ENCODE assay signal across 12 cellular contexts in the genomic region with DNA sequence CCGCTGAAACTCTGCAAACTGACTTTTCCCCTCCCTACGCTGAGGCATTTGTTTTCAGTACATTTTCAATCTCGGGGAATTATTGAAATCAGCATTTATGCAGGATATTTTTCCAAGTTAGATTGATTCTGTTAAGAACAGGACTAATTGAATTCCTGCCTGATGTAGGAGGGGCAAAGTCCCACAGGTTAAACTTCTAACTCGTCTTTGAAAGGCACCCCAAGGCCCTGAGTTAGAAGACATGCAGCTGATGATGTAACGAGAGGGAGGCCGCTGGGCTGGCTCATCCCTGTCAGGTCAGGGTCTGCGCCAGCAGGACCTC.
A peak's percentile ranks its signal among the peaks of the same experiment; 100 is the strongest.
DNase-seq lines count a peak whose midpoint lies in the region; ATAC-seq and TF ChIP-seq lines count a peak whose summit lies in the region.
"Had no signal": no experiment of that assay in that cellular context is flagged by ENCODE, and none has a peak within 500 bp of the region (broad histone marks: within the 10 kb centered on the region; RNA-seq: fewer than 3 reads in every experiment).

No MANE protein-coding gene starts in this region.

- peaks cover 53% of the 10 kb centered on the region for H3K36me3 Mint-ChIP-seq in natural killer cell treated with Interleukin-12 subunit alpha and Interleukin-12 subunit beta and Interleukin-15 and Interleukin-18, amount 100 ng/mL, for 72 hours
- H3K36me3 Mint-ChIP-seq in natural killer cell (peaks cover 31% of the 10 kb centered on the region), T-cell (peaks cover 59% of the 10 kb centered on the region), immature natural killer cell (peaks cover 16 to 65% (median 41%) of the 10 kb centered on the region in 3 donors), endothelial cell (ENCODE audit: low read depth, unreplicated experiment) (no peaks in the 10 kb centered on the region)

- CTCF ChIA-PET in T-cell (lab: Charles Lee), result interaction anchor here (0.6 to 4.3 kb wide), 12 partner anchors 26 to 1928 kb away, joined by 3 to 33 read pairs (median 4); no protein-coding TSS in a partner anchor

- intact Hi-C loops in natural killer cell (cut with micrococcal nuclease), result loop anchor here (1.0 kb wide), 1 partner anchor 158 kb away; no protein-coding TSS in a partner anchor

- no peak for DNase-seq in natural killer cell treated with Interleukin-12 subunit alpha and Interleukin-12 subunit beta and Interleukin-15 and Interleukin-18, amount 100 ng/mL, for 72 hours (ENCODE audit: low spot score)
- no peak for DNase-seq in natural killer cell
- DNase-seq in T-cell, result no peak
- DNase-seq in immature natural killer cell, result no peak
- no peak for DNase-seq in GDM1 (lab: John Stamatoyannopoulos, UW)
- DNase-seq in endothelial cell (ENCODE audit: low spot score), result no peak
- DNase-seq: DMS153, GOT3 had no signal

- peaks cover 61 to 85% of the 10 kb centered on the region in 2 donors for H3K4me1 Mint-ChIP-seq in natural killer cell treated with Interleukin-12 subunit alpha and Interleukin-12 subunit beta and Interleukin-15 and Interleukin-18, amount 100 ng/mL, for 72 hours (ENCODE audit: low read depth in 2 of 2)
- H3K4me1 Mint-ChIP-seq in natural killer cell, result peaks cover 65 to 86% of the 10 kb centered on the region in 2 donors
- peaks cover 46 to 73% (median 67%) of the 10 kb centered on the region in 3 donors for H3K4me1 Mint-ChIP-seq in T-cell
- peaks cover 70 to 96% of the 10 kb centered on the region in 2 donors for H3K4me1 Mint-ChIP-seq in immature natural killer cell
- peaks cover 9% of the 10 kb centered on the region for H3K4me1 Mint-ChIP-seq in endothelial cell (ENCODE audit: unreplicated experiment)

- no peaks in the 10 kb centered on the region for H3K9me3 Mint-ChIP-seq in natural killer cell treated with Interleukin-12 subunit alpha and Interleukin-12 subunit beta and Interleukin-15 and Interleukin-18, amount 100 ng/mL, for 72 hours
- H3K9me3 Mint-ChIP-seq in natural killer cell, result no peaks in the 10 kb centered on the region
- no peaks in the 10 kb centered on the region for H3K9me3 Mint-ChIP-seq in T-cell
- H3K9me3 Mint-ChIP-seq in immature natural killer cell, result no peaks in the 10 kb centered on the region
- H3K9me3 Mint-ChIP-seq in endothelial cell (ENCODE audit: unreplicated experiment), result no peaks in the 10 kb centered on the region
- H3K9me3 Mint-ChIP-seq: activated CD4-positive, alpha-beta T cell treated with anti-CD3 and anti-CD28 coated beads, Interleukin-2, amount 10 ng/mL, durations not matched to agents 24 days and 14 days; T-helper 2 cell treated with Interferon-gamma antibody and Interleukin-4, amounts not matched to agents 5 μg/mL and 100 μg/mL, for 36 hours had no signal

- H3K4me3 Mint-ChIP-seq in natural killer cell treated with Interleukin-12 subunit alpha and Interleukin-12 subunit beta and Interleukin-15 and Interleukin-18, amount 100 ng/mL, for 72 hours, result peak overlapping the region; percentile 53
- no peak overlapping the region for H3K4me3 Mint-ChIP-seq in natural killer cell
- no peak overlapping the region for H3K4me3 Mint-ChIP-seq in T-cell
- H3K4me3 Mint-ChIP-seq in immature natural killer cell, result peak overlapping the region in 3 of 5 donors; percentile 17 to 60 (median 19)
- H3K4me3 Mint-ChIP-seq in endothelial cell (ENCODE audit: unreplicated experiment), result no peak overlapping the region
- H3K4me3 Mint-ChIP-seq: activated CD4-positive, alpha-beta T cell treated with anti-CD3 and anti-CD28 coated beads, Interleukin-2, amount 10 ng/mL, durations not matched to agents 24 days and 14 days; T-helper 2 cell treated with Interferon-gamma antibody and Interleukin-4, amounts not matched to agents 5 μg/mL and 100 μg/mL, for 36 hours had no signal

- no peaks in the 10 kb centered on the region for H3K27me3 Mint-ChIP-seq in natural killer cell treated with Interleukin-12 subunit alpha and Interleukin-12 subunit beta and Interleukin-15 and Interleukin-18, amount 100 ng/mL, for 72 hours
- H3K27me3 Mint-ChIP-seq in natural killer cell (ENCODE audit: low read depth in 2 of 2), result no peaks in the 10 kb centered on the region
- H3K27me3 Mint-ChIP-seq in T-cell, result no peaks in the 10 kb centered on the region
- H3K27me3 Mint-ChIP-seq in immature natural killer cell (ENCODE audit: low read depth in 3 of 3), result peaks cover 0 to 34% (median 32%) of the 10 kb centered on the region in 3 donors
- no peaks in the 10 kb centered on the region for H3K27me3 Mint-ChIP-seq in endothelial cell (ENCODE audit: unreplicated experiment)
- H3K27me3 Mint-ChIP-seq: activated CD4-positive, alpha-beta T cell treated with anti-CD3 and anti-CD28 coated beads, Interleukin-2, amount 10 ng/mL, durations not matched to agents 24 days and 14 days had no signal

- POLR2A ChIA-PET in T-cell (lab: Charles Lee), result no interaction called here

- TF ChIP-seq CTCF in natural killer cell (IDR thresholded peaks at IDR 0.05) (no peak), endothelial cell (IDR thresholded peaks at IDR 0.05; ENCODE audit: unreplicated experiment) (no peak)

- peak overlapping the region; percentile 84 to 87 for H3K27ac Mint-ChIP-seq in natural killer cell treated with Interleukin-12 subunit alpha and Interleukin-12 subunit beta and Interleukin-15 and Interleukin-18, amount 100 ng/mL, for 72 hours
- H3K27ac Mint-ChIP-seq in natural killer cell (peak overlapping the region in 1 of 2 donors; percentile 86), T-cell (peak overlapping the region; percentile 0 to 80), immature natural killer cell (peak overlapping the region; percentile 63 to 89 (median 85)), endothelial cell (ENCODE audit: unreplicated experiment) (no peak overlapping the region)

- ATAC-seq in natural killer cell treated with Interleukin-12 subunit alpha and Interleukin-12 subunit beta and Interleukin-15 and Interleukin-18, amount 100 ng/mL, for 72 hours, result no peak
- ATAC-seq in natural killer cell (no peak), T-cell (replicated peaks in 1 of 4) (no peak), HG02840 (IDR thresholded peaks at IDR 0.05; ENCODE audit: low FRiP score, unreplicated experiment) (no peak), GM18517 (IDR thresholded peaks at IDR 0.05; ENCODE audit: unreplicated experiment) (no peak)

Comparison
In these comparisons a context has a peak if more than half of its experiments do, and no peak if none do; other contexts are left out.
1. H3K4me3 Mint-ChIP-seq: peak in natural killer cell treated with Interleukin-12 subunit alpha and Interleukin-12 subunit beta and Interleukin-15 and Interleukin-18, amount 100 ng/mL, for 72 hours (single experiment) and immature natural killer cell (3 of 5); none in natural killer cell (single experiment), T-cell (0 of 3) and endothelial cell (single experiment).